ENCODE assay signal across 14 cellular contexts in genomic region chr2:238305092-238305862, GRCh38. TPM values are rescaled to one million over a fixed set of nuclear protein-coding genes. Genes with fewer than 3 reads are reported as not detected.
DNase-seq lines count a peak whose midpoint lies in the region; ATAC-seq and TF ChIP-seq lines count a peak whose summit lies in the region.
"Had no signal": no experiment of that assay in that cellular context is flagged by ENCODE, and none has a peak within 500 bp of the region (broad histone marks: within the 10 kb centered on the region; RNA-seq: fewer than 3 reads in every experiment).

No MANE protein-coding gene starts in this region.

- H3K27me3 Mint-ChIP-seq in chondrocyte (ENCODE audit: low read depth), result no peaks in the 10 kb centered on the region
- H3K27me3 Mint-ChIP-seq in nephron progenitor cell (ENCODE audit: low read depth, poor library complexity), result peaks cover 11% of the 10 kb centered on the region

- no peaks in the 10 kb centered on the region for H3K79me2 ChIP-seq in Loucy (ENCODE audit: insufficient read depth, low read length)

- DNase-seq in GM06990 (ENCODE audit: extremely low read depth, insufficient read length) (no peak), chondrocyte (ENCODE audit: low spot score) (no peak), nephron progenitor cell (no peak), C1 segment of cervical spinal cord (lab: John Stamatoyannopoulos, UW) (no peak), NCI-H2107 treated with DMSO at 0.1 percent for 48 hours (lab: John Stamatoyannopoulos, UW; ENCODE audit: unreplicated experiment) (no peak), HPDE6-E6E7 (ENCODE audit: extremely low spot score) (no peak)
- DNase-seq: activated CD4-positive, CD25-positive, alpha-beta regulatory T cell; COR-L47; GM23248; NCI-H187 treated with DMSO at 0.1 percent for 48 hours; spleen had no signal

- H3K4me2 ChIP-seq in Loucy (ENCODE audit: low read depth, low read length, poor library complexity, severe bottlenecking), result no peak overlapping the region

- H3K36me3 ChIP-seq in GM06990 (ENCODE audit: control insufficient read depth, insufficient read depth, low read length) (no peaks in the 10 kb centered on the region), Loucy (ENCODE audit: insufficient read depth, low read length) (no peaks in the 10 kb centered on the region)
- H3K36me3 ChIP-seq: Peyer's patch, spleen had no signal

- H3K9me2 ChIP-seq in Loucy (replicated peaks; ENCODE audit: low read depth, low read length), result no peaks in the 10 kb centered on the region

- no peaks in the 10 kb centered on the region for H4K20me1 ChIP-seq in Loucy (ENCODE audit: insufficient read depth, low read length, poor library complexity, severe bottlenecking)

- H3K27me3 ChIP-seq in GM06990 (replicated peaks; ENCODE audit: control insufficient read depth, insufficient read depth, low read length) (no peaks in the 10 kb centered on the region), Loucy (ENCODE audit: insufficient read depth, low read length, poor library complexity, severe bottlenecking) (no peaks in the 10 kb centered on the region)
- H3K27me3 ChIP-seq: Peyer's patch had no signal

- H3K4me3 ChIP-seq in GM06990 (replicated peaks; ENCODE audit: low read depth, low read length) (no peak overlapping the region), Loucy (ENCODE audit: low read length, poor library complexity, severe bottlenecking) (no peak overlapping the region)
- H3K4me3 ChIP-seq: GM23248, Peyer's patch, spleen had no signal

- H3F3A ChIP-seq in Loucy (ENCODE audit: low read depth), result no peaks in the 10 kb centered on the region

- ATAC-seq in HG03280 (IDR thresholded peaks at IDR 0.05; ENCODE audit: unreplicated experiment), result no peak

- H3K9me3 Mint-ChIP-seq in chondrocyte (ENCODE audit: low read depth) (no peaks in the 10 kb centered on the region), nephron progenitor cell (no peaks in the 10 kb centered on the region)

- no peaks in the 10 kb centered on the region for H3K9me3 ChIP-seq in Loucy (ENCODE audit: insufficient read depth, low read depth, low read length)
- H3K9me3 ChIP-seq: Peyer's patch, spleen had no signal

- H3K4me3 Mint-ChIP-seq in chondrocyte (ENCODE audit: unreplicated experiment), result no peak overlapping the region
- no peak overlapping the region for H3K4me3 Mint-ChIP-seq in nephron progenitor cell

- H3K27ac Mint-ChIP-seq in chondrocyte (ENCODE audit: unreplicated experiment) (no peak overlapping the region), nephron progenitor cell (no peak overlapping the region)

- no peak overlapping the region for H3K9ac ChIP-seq in Loucy (ENCODE audit: low read depth, low read length, poor library complexity, severe bottlenecking)
- H3K9ac ChIP-seq: GM23248 had no signal

- peak; percentile 41 for TF ChIP-seq CTCF in GM06990 (IDR thresholded peaks at IDR 0.05; ENCODE audit: insufficient read depth, low read length, poor library complexity, severe bottlenecking)
- TF ChIP-seq CTCF in Loucy (conservative IDR thresholded peaks at IDR 0.05; ENCODE audit: low read length), result peak; percentile 51
- TF ChIP-seq CTCF in chondrocyte (IDR thresholded peaks at IDR 0.05), result peak; percentile 25
- TF ChIP-seq CTCF in nephron progenitor cell (IDR thresholded peaks at IDR 0.05), result peak; percentile 2

- no peaks in the 10 kb centered on the region for H3K36me3 Mint-ChIP-seq in chondrocyte (ENCODE audit: low read depth)
- H3K36me3 Mint-ChIP-seq in nephron progenitor cell (ENCODE audit: low read depth), result no peaks in the 10 kb centered on the region

- peaks cover 6% of the 10 kb centered on the region for H3K4me1 Mint-ChIP-seq in chondrocyte (ENCODE audit: low read depth)
- no peaks in the 10 kb centered on the region for H3K4me1 Mint-ChIP-seq in nephron progenitor cell

- H3K4me1 ChIP-seq in Loucy (ENCODE audit: insufficient read depth, low read length, poor library complexity, severe bottlenecking), result no peaks in the 10 kb centered on the region
- H3K4me1 ChIP-seq: spleen had no signal

- no peak overlapping the region for H2AFZ ChIP-seq in Loucy (ENCODE audit: low read length)
- H2AFZ ChIP-seq: GM23248 had no signal

RNA-seq across cellular contexts. Expression of gene TRAF3IP1, which starts 15.0 kb away (rescaled TPM):
- 15.1 to 21.1 TPM (median 15.8 TPM) in 3 replicates for total RNA-seq in chondrocyte

RNA-seq across cellular contexts. Expression of gene PER2, which starts 16.9 kb away (rescaled TPM):
- total RNA-seq in chondrocyte, result 2.7 to 3.3 TPM (median 2.9 TPM) in 3 replicates
